Comparison of ENCODE assay signal across 8 cellular contexts in the genomic region with DNA sequence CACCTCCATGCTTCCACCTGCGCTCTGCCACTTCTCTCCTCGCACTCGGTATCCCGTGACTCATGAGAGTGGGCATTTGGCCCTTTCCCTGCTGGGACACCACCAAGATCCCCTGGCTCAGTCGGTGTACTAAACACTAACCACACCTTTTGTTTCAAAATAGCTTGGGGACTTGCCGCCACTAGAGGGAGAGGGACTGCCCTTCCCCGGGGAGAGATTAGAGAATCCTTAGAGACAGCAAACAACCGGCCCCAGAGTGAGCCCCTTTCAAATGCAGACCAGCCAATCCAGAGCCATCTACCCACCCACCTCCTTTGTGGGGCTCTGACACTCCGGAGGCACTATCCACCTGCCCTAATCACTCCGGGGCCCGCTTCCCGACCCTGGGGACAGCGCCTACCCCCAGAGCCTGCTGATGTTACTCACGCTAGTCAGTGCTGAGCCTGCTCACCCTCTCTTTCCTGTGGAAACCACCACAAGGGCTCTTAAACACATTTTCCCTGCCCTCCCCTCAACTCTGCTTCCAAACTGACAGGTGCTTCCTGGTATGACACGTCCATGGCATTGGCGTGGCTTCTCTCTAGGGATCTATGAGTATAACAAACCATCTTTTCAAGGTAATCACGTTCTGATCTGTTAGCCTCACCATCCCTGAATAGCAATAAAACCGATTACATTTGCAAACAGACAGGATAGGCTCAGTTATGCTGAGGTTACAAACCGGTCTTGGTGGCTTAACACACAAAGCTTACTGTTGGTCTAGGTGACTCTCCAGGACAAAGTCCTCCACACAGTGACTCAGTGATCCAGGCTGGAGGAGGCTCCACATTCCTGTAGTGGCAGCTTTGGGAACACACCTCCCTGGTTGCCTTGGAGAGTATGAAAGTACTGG.
DNase-seq lines count a peak whose midpoint lies in the region; ATAC-seq lines count a peak whose summit lies in the region.

No MANE protein-coding gene starts in this region.

- H3K4me1 Mint-ChIP-seq in naive thymus-derived CD8-positive, alpha-beta T cell, result peaks cover 4 to 10% (median 8%) of the 10 kb centered on the region in 4 donors

- H3K27ac Mint-ChIP-seq in naive thymus-derived CD8-positive, alpha-beta T cell, result peak overlapping the region in 3 of 10 donors; percentile 9 to 35 (median 19)

- H3K4me3 Mint-ChIP-seq in naive thymus-derived CD8-positive, alpha-beta T cell, result peak overlapping the region in 3 of 10 donors; percentile 7 to 64 (median 26)

- ATAC-seq in naive thymus-derived CD8-positive, alpha-beta T cell, result peak; percentile 54 to 64

- no peaks in the 10 kb centered on the region for H3K27me3 ChIP-seq in endocrine pancreas (ENCODE audit: control insufficient read depth, insufficient read depth, low read length)

- H3K9me3 ChIP-seq in endocrine pancreas (ENCODE audit: control insufficient read depth, low read length), result no peaks in the 10 kb centered on the region

- POLR2A ChIA-PET in naive thymus-derived CD8-positive, alpha-beta T cell (lab: Charles Lee), result no interaction called here

- H3K4me1 ChIP-seq in endocrine pancreas (ENCODE audit: control insufficient read depth, insufficient read depth, low read length), result no peaks in the 10 kb centered on the region

- H3K36me3 Mint-ChIP-seq in naive thymus-derived CD8-positive, alpha-beta T cell, result peaks cover 0 to 6% (median 0%) of the 10 kb centered on the region in 3 donors

- H3K9me3 Mint-ChIP-seq in naive thymus-derived CD8-positive, alpha-beta T cell, result peaks cover 0 to 15% (median 2%) of the 10 kb centered on the region in 9 donors

- no peak overlapping the region for H3K4me3 ChIP-seq in endocrine pancreas (ENCODE audit: control insufficient read depth, insufficient read depth, low read length)

- H3K36me3 ChIP-seq in endocrine pancreas (ENCODE audit: control insufficient read depth, insufficient read depth, low read length), result no peaks in the 10 kb centered on the region

- peaks cover 16 to 56% (median 40%) of the 10 kb centered on the region in 5 donors for H3K27me3 Mint-ChIP-seq in naive thymus-derived CD8-positive, alpha-beta T cell

- DNase-seq in activated CD4-positive, alpha-beta T cell treated with anti-CD3 and anti-CD28 coated beads for 4 hours, result peak; percentile 2 to 6
- no peak for DNase-seq in activated CD4-positive, alpha-beta T cell treated with anti-CD3 and anti-CD28 coated beads, Interleukin-2, amount 50 U/mL, for 4 hours
- DNase-seq in KG1 (lab: John Stamatoyannopoulos, UW), result peak; percentile 47
- DNase-seq in SHP77 treated with DMSO at 0.1 percent for 48 hours (lab: John Stamatoyannopoulos, UW), result peak; percentile 80
- peak in 3 of 10 donors; percentile 2 to 16 (median 13) for DNase-seq in naive thymus-derived CD8-positive, alpha-beta T cell
- no peak for DNase-seq in NCI-H2227 (lab: John Stamatoyannopoulos, UW; ENCODE audit: unreplicated experiment)
- no peak for DNase-seq in anterior cingulate cortex (lab: John Stamatoyannopoulos, UW)

- H3K9ac ChIP-seq in endocrine pancreas (ENCODE audit: control insufficient read depth, insufficient read depth, low read length), result peak overlapping the region; percentile 41

Comparison
In these comparisons a context has a peak if more than half of its experiments do, and no peak if none do; other contexts are left out.
1. DNase-seq: peak in activated CD4-positive, alpha-beta T cell treated with anti-CD3 and anti-CD28 coated beads for 4 hours (2 of 2), KG1 (single experiment) and SHP77 treated with DMSO at 0.1 percent for 48 hours (single experiment); none in activated CD4-positive, alpha-beta T cell treated with anti-CD3 and anti-CD28 coated beads, Interleukin-2, amount 50 U/mL, for 4 hours (0 of 2), NCI-H2227 (single experiment) and anterior cingulate cortex (0 of 58).